In genomic region chr10:62647375-62648092, GRCh38 we compare ENCODE assay signal across 14 cellular contexts.
DNase-seq lines count a peak whose midpoint lies in the region; ATAC-seq and TF ChIP-seq lines count a peak whose summit lies in the region.
"Had no signal": no experiment of that assay in that cellular context is flagged by ENCODE, and none has a peak within 500 bp of the region (broad histone marks: within the 10 kb centered on the region; RNA-seq: fewer than 3 reads in every experiment).

No MANE protein-coding gene starts in this region.

- no peak for TF ChIP-seq POLR2A in uterus (IDR thresholded peaks at IDR 0.05)

- intact Hi-C loops in uterus (cut with DNase I; ENCODE audit: low total_unique reads): no loop called here

- H3K27ac Mint-ChIP-seq in effector memory CD8-positive, alpha-beta T cell: peak overlapping the region in 1 of 2 donors; percentile 81

- TF ChIP-seq CTCF in uterus (IDR thresholded peaks at IDR 0.05): no peak

- H3K4me3 Mint-ChIP-seq in effector memory CD8-positive, alpha-beta T cell: peak overlapping the region; percentile 1 to 60

- H3K9ac ChIP-seq in BLaER1: no peak overlapping the region
- H3K9ac ChIP-seq: SK-N-SH had no signal

- DNase-seq in CD1c-positive myeloid dendritic cell (ENCODE audit: extremely low spot score) (peak; percentile 32), MV-4-11 (lab: John Stamatoyannopoulos, UW) (peak; percentile 26), NCI-H2107 treated with DMSO at 0.1 percent for 48 hours (lab: John Stamatoyannopoulos, UW; ENCODE audit: unreplicated experiment) (no peak), uterus (no peak), kidney tubule cell (ENCODE audit: low spot score) (no peak)
- DNase-seq in effector memory CD8-positive, alpha-beta T cell: no peak
- DNase-seq: C1 segment of cervical spinal cord, DMS153, kidney glomerular epithelial cell, NCI-H1048, NCI-H2081 treated with DMSO at 0.1 percent for 48 hours, SK-N-SH had no signal

- H3K36me3 ChIP-seq in BLaER1 (no peaks in the 10 kb centered on the region), uterus (no peaks in the 10 kb centered on the region)

- no peaks in the 10 kb centered on the region for H3K27me3 ChIP-seq in BLaER1
- no peaks in the 10 kb centered on the region for H3K27me3 ChIP-seq in uterus

- H3K4me3 ChIP-seq in BLaER1: no peak overlapping the region
- no peak overlapping the region for H3K4me3 ChIP-seq in uterus

- no peaks in the 10 kb centered on the region for H4K20me1 ChIP-seq in BLaER1

- H3K27me3 Mint-ChIP-seq in effector memory CD8-positive, alpha-beta T cell: no peaks in the 10 kb centered on the region

- H3K9me3 ChIP-seq in BLaER1 (peaks cover 25% of the 10 kb centered on the region), uterus (no peaks in the 10 kb centered on the region)
- H3K9me3 ChIP-seq: SK-N-SH had no signal

- peak overlapping the region; percentile 53 for H3K4me2 ChIP-seq in BLaER1
- H3K4me2 ChIP-seq: SK-N-SH had no signal

- no peaks in the 10 kb centered on the region for H3K9me3 Mint-ChIP-seq in effector memory CD8-positive, alpha-beta T cell

- peak; percentile 58 for ATAC-seq in effector memory CD8-positive, alpha-beta T cell (replicated peaks)

- H3K4me1 ChIP-seq in BLaER1 (peaks cover 70% of the 10 kb centered on the region), uterus (no peaks in the 10 kb centered on the region)

- peaks cover 9 to 16% of the 10 kb centered on the region in 2 donors for H3K4me1 Mint-ChIP-seq in effector memory CD8-positive, alpha-beta T cell (ENCODE audit: low read depth in 2 of 2)

- H3K27ac ChIP-seq in BLaER1: no peak overlapping the region
- H3K27ac ChIP-seq in uterus: no peak overlapping the region
- H3K27ac ChIP-seq: HL-60 had no signal

- H3K36me3 Mint-ChIP-seq in effector memory CD8-positive, alpha-beta T cell (ENCODE audit: insufficient read depth): no peaks in the 10 kb centered on the region

Comparison
In these comparisons a context has a peak if more than half of its experiments do, and no peak if none do; other contexts are left out.
1. DNase-seq: peak in CD1c-positive myeloid dendritic cell (single experiment) and MV-4-11 (single experiment); none in effector memory CD8-positive, alpha-beta T cell (0 of 3), NCI-H2107 treated with DMSO at 0.1 percent for 48 hours (single experiment), uterus (0 of 2) and kidney tubule cell (single experiment).